19 cellular contexts compared by ENCODE assay signal in the genomic region with DNA sequence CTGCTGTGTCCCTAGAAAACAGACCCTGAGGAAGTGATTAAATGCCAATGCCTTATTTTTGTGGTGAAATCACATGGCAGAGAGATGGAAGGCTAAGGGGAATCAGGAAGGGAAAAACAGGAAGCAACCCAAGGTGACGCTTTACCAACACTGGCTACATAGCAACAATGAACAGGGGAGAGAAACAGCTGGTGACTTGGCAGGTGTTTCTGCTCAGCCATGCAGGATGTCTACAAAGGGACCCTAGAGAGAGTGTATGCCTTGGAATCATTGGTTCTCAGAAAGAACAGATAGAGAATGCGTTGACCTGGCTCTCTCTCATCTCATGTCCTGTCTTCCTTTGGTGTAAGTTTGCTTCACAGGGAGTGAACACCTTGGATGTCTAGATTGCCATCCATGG.
A peak's percentile ranks its signal among the peaks of the same experiment; 100 is the strongest.
DNase-seq lines count a peak whose midpoint lies in the region; ATAC-seq, FAIRE-seq and TF ChIP-seq lines count a peak whose summit lies in the region.
"Had no signal": no experiment of that assay in that cellular context is flagged by ENCODE, and none has a peak within 500 bp of the region (broad histone marks: within the 10 kb centered on the region; RNA-seq: fewer than 3 reads in every experiment).

No MANE protein-coding gene starts in this region.

- no peak overlapping the region for H3K27ac ChIP-seq in pancreas
- H3K27ac ChIP-seq in ascending aorta: no peak overlapping the region
- no peak overlapping the region for H3K27ac ChIP-seq in right lobe of liver
- H3K27ac ChIP-seq: C4-2B, RWPE1, SJCRH30 had no signal

- 21 to 36% methylated on average over 2 of the region's 2 CpGs for WGBS in pancreas, 2 donors
- WGBS in right lobe of liver (ENCODE audit: insufficient coverage, low coverage, low lambda C conversion rate, missing lambda C conversion rate): 50% methylated on average over 1 of the region's 2 CpGs

- H3K9me3 ChIP-seq in pancreas (no peaks in the 10 kb centered on the region), ascending aorta (no peaks in the 10 kb centered on the region), right lobe of liver (no peaks in the 10 kb centered on the region)
- H3K9me3 ChIP-seq: Caco-2, SJCRH30 had no signal

- no peaks in the 10 kb centered on the region for H3K36me3 ChIP-seq in pancreas
- H3K36me3 ChIP-seq in ascending aorta: no peaks in the 10 kb centered on the region
- H3K36me3 ChIP-seq in right lobe of liver: no peaks in the 10 kb centered on the region
- H3K36me3 ChIP-seq: SJCRH30 had no signal

- no peak for FAIRE-seq in pancreas (lab: Jason Lieb, UNC)

- H3K27me3 ChIP-seq in pancreas: no peaks in the 10 kb centered on the region
- H3K27me3 ChIP-seq in ascending aorta: no peaks in the 10 kb centered on the region
- no peaks in the 10 kb centered on the region for H3K27me3 ChIP-seq in right lobe of liver
- H3K27me3 ChIP-seq: SJCRH30 had no signal

- TF ChIP-seq CTCF in pancreas (IDR thresholded peaks at IDR 0.05): no peak
- no peak for TF ChIP-seq CTCF in ascending aorta (IDR thresholded peaks at IDR 0.05)
- no peak for TF ChIP-seq CTCF in right lobe of liver (IDR thresholded peaks at IDR 0.05)

- intact Hi-C loops in pancreas (cut with DNase I): no loop called here
- intact Hi-C loops in ascending aorta (cut with DNase I): no loop called here
- intact Hi-C loops in right lobe of liver (cut with DNase I): no loop called here

- ATAC-seq in pancreas (peak in 3 of 4 donors; percentile 38 to 66 (median 50)), right lobe of liver (no peak)

- no peak for TF ChIP-seq POLR2A in right lobe of liver (IDR thresholded peaks at IDR 0.05)

- DNase-seq in NCI-H1105 treated with DMSO at 0.1 percent for 48 hours (lab: John Stamatoyannopoulos, UW) (peak; percentile 13), NCI-H1105 (lab: John Stamatoyannopoulos, UW) (no peak), NCI-H1092 (lab: John Stamatoyannopoulos, UW) (peak; percentile 48), NCI-H748 (lab: John Stamatoyannopoulos, UW; ENCODE audit: unreplicated experiment) (peak; percentile 90), pancreas (no peak), ascending aorta (ENCODE audit: low spot score in 2 of 2) (no peak), right lobe of liver (no peak), T-helper 2 cell (no peak)
- DNase-seq: 8988T, Caco-2, GF-D8, GOT3, NCI-H1048, NCI-H1930, NCI-H2227 treated with DMSO at 0.1 percent for 48 hours, SJCRH30, SW 1271 had no signal

- H3K4me3 ChIP-seq in pancreas: no peak overlapping the region
- no peak overlapping the region for H3K4me3 ChIP-seq in ascending aorta
- H3K4me3 ChIP-seq in right lobe of liver: no peak overlapping the region
- H3K4me3 ChIP-seq: SJCRH30 had no signal

- H3K4me1 ChIP-seq in pancreas: no peaks in the 10 kb centered on the region
- no peaks in the 10 kb centered on the region for H3K4me1 ChIP-seq in ascending aorta
- H3K4me1 ChIP-seq in right lobe of liver: peaks cover 0 to 10% (median 0%) of the 10 kb centered on the region in 4 donors
- H3K4me1 ChIP-seq: Caco-2, SJCRH30 had no signal

Comparison
In these comparisons a context has a peak if more than half of its experiments do, and no peak if none do; other contexts are left out.
1. DNase-seq: peak in NCI-H1105 treated with DMSO at 0.1 percent for 48 hours (single experiment), NCI-H1092 (single experiment) and NCI-H748 (single experiment); none in NCI-H1105 (single experiment), pancreas (0 of 6), ascending aorta (0 of 2), right lobe of liver (0 of 3) and T-helper 2 cell (0 of 5).
2. ATAC-seq: peak in pancreas (3 of 4); none in right lobe of liver (0 of 4).